25 cellular contexts compared by ENCODE assay signal in genomic region chr11:110081462-110082233, GRCh38. TPM values are rescaled to one million over a fixed set of nuclear protein-coding genes. Genes with fewer than 3 reads are reported as not detected.
DNase-seq lines count a peak whose midpoint lies in the region; ATAC-seq and TF ChIP-seq lines count a peak whose summit lies in the region.
"Had no signal": no experiment of that assay in that cellular context is flagged by ENCODE, and none has a peak within 500 bp of the region (broad histone marks: within the 10 kb centered on the region; RNA-seq: fewer than 3 reads in every experiment).

No MANE protein-coding gene starts in this region.

- H3K4ac ChIP-seq in mesendoderm (ENCODE audit: low read depth, low read length): no peak overlapping the region

- TF ChIP-seq CTCF in fibroblast of mammary gland (conservative IDR thresholded peaks at IDR 0.05; ENCODE audit: control insufficient read depth, insufficient read depth, low read depth, low read length) (no peak), suprapubic skin (IDR thresholded peaks at IDR 0.05) (no peak)

- H3K27me3 ChIP-seq in suprapubic skin (no peaks in the 10 kb centered on the region), mesendoderm (ENCODE audit: insufficient read depth, low read length, poor library complexity) (peaks cover 2% of the 10 kb centered on the region)
- H3K27me3 ChIP-seq: adrenal gland; BLaER1 treated with 17β-estradiol and CSF1 and Interleukin-3, amounts not matched to agents 10 nM and 100 nM; brain microvascular endothelial cell; SJSA1 had no signal

- H3K9ac ChIP-seq in mesendoderm (ENCODE audit: low read length): no peak overlapping the region
- H3K9ac ChIP-seq: BLaER1 treated with 17β-estradiol and CSF1 and Interleukin-3, amounts not matched to agents 10 nM and 100 nM had no signal

- 73% methylated on average over 6 of the region's 6 CpGs for WGBS in suprapubic skin
- WGBS in mesendoderm (ENCODE audit: extremely low coverage, insufficient coverage, low lambda C conversion rate): no CpG with 5 or more reads among the region's 6 CpGs

- H3K36me3 Mint-ChIP-seq in activated naive CD8-positive, alpha-beta T cell treated with anti-CD3 and anti-CD28 coated beads, Interleukin-2, amount 50 U/mL, for 24 hours (ENCODE audit: low read depth): no peaks in the 10 kb centered on the region
- no peaks in the 10 kb centered on the region for H3K36me3 Mint-ChIP-seq in activated naive CD8-positive, alpha-beta T cell treated with anti-CD3 and anti-CD28 coated beads for 36 hours
- H3K36me3 Mint-ChIP-seq in activated CD4-positive, alpha-beta memory T cell treated with anti-CD3 and anti-CD28 coated beads for 36 hours: no peaks in the 10 kb centered on the region
- H3K36me3 Mint-ChIP-seq: stimulated activated naive B cell treated with anti-CD40 and anti-IgM and Interleukin-4, amounts not matched to agents 10 μg/mL and 1 μg/mL and 100 μg/mL, for 72 hours had no signal

- peak overlapping the region; percentile 21 for H3K27ac ChIP-seq in suprapubic skin
- no peak overlapping the region for H3K27ac ChIP-seq in mesendoderm (ENCODE audit: low read depth, low read length)
- H3K27ac ChIP-seq: BLaER1 treated with 17β-estradiol and CSF1 and Interleukin-3, amounts not matched to agents 10 nM and 100 nM; brain microvascular endothelial cell; SJSA1; thoracic aorta had no signal

- no peak overlapping the region for H4K5ac ChIP-seq in mesendoderm (ENCODE audit: low read length)

- no peak for DNase-seq in activated naive CD8-positive, alpha-beta T cell treated with anti-CD3 and anti-CD28 coated beads, Interleukin-2, amount 50 U/mL, for 24 hours
- no peak for DNase-seq in activated naive CD8-positive, alpha-beta T cell treated with anti-CD3 and anti-CD28 coated beads for 36 hours
- DNase-seq in activated CD4-positive, alpha-beta memory T cell treated with anti-CD3 and anti-CD28 coated beads for 36 hours: peak; percentile 15
- DNase-seq in fibroblast of mammary gland (ENCODE audit: low read depth): peak; percentile 70
- no peak for DNase-seq in suprapubic skin (ENCODE audit: low spot score in 2 of 2)
- DNase-seq in GDM1 (lab: John Stamatoyannopoulos, UW): no peak
- no peak for DNase-seq in mesendoderm
- DNase-seq in NCI-H1048 (lab: John Stamatoyannopoulos, UW): no peak
- DNase-seq: activated CD4-positive, alpha-beta T cell treated with anti-CD3 and anti-CD28 coated beads for 4 hours; brain microvascular endothelial cell; Caco-2; DND-41; effector CD4-positive, alpha-beta T cell; hypothalamus; KG1; NCI-H146; NCI-H510A treated with DMSO at 0.1 percent for 48 hours; nephron progenitor cell; right cardiac atrium; stimulated activated CD4-positive, alpha-beta T cell treated with anti-CD3 and anti-CD28 coated beads, Interleukin-4, amount 100 ng/mL, for 1 hour; stimulated activated naive B cell treated with anti-CD40 and anti-IgM and Interleukin-4, amounts not matched to agents 10 μg/mL and 1 μg/mL and 100 μg/mL, for 72 hours had no signal

- peaks cover 33% of the 10 kb centered on the region for H3K4me1 ChIP-seq in suprapubic skin
- peaks cover 4% of the 10 kb centered on the region for H3K4me1 ChIP-seq in mesendoderm (ENCODE audit: control insufficient read depth, low read depth, low read length)

- no peak overlapping the region for H3K4me3 Mint-ChIP-seq in activated naive CD8-positive, alpha-beta T cell treated with anti-CD3 and anti-CD28 coated beads, Interleukin-2, amount 50 U/mL, for 24 hours
- H3K4me3 Mint-ChIP-seq in activated naive CD8-positive, alpha-beta T cell treated with anti-CD3 and anti-CD28 coated beads for 36 hours: no peak overlapping the region
- H3K4me3 Mint-ChIP-seq in activated CD4-positive, alpha-beta memory T cell treated with anti-CD3 and anti-CD28 coated beads for 36 hours: no peak overlapping the region
- H3K4me3 Mint-ChIP-seq: nephron progenitor cell; stimulated activated naive B cell treated with anti-CD40 and anti-IgM and Interleukin-4, amounts not matched to agents 10 μg/mL and 1 μg/mL and 100 μg/mL, for 72 hours had no signal

- POLR2A ChIA-PET in activated CD4-positive, alpha-beta memory T cell treated with anti-CD3 and anti-CD28 coated beads for 36 hours (lab: Charles Lee): no interaction called here

- no peaks in the 10 kb centered on the region for H3K79me2 ChIP-seq in mesendoderm (ENCODE audit: control insufficient read depth, insufficient read depth, low read length)

- no peaks in the 10 kb centered on the region for H3K9me3 Mint-ChIP-seq in activated naive CD8-positive, alpha-beta T cell treated with anti-CD3 and anti-CD28 coated beads, Interleukin-2, amount 50 U/mL, for 24 hours
- H3K9me3 Mint-ChIP-seq in activated naive CD8-positive, alpha-beta T cell treated with anti-CD3 and anti-CD28 coated beads for 36 hours: no peaks in the 10 kb centered on the region
- peaks cover 3% of the 10 kb centered on the region for H3K9me3 Mint-ChIP-seq in activated CD4-positive, alpha-beta memory T cell treated with anti-CD3 and anti-CD28 coated beads for 36 hours

- no peak for TF ChIP-seq EP300 in suprapubic skin (IDR thresholded peaks at IDR 0.05)

- intact Hi-C loops in activated CD4-positive, alpha-beta memory T cell treated with anti-CD3 and anti-CD28 coated beads for 36 hours (cut with micrococcal nuclease): no loop called here

- H3K27ac Mint-ChIP-seq in activated naive CD8-positive, alpha-beta T cell treated with anti-CD3 and anti-CD28 coated beads, Interleukin-2, amount 50 U/mL, for 24 hours: peak overlapping the region; percentile 29
- no peak overlapping the region for H3K27ac Mint-ChIP-seq in activated naive CD8-positive, alpha-beta T cell treated with anti-CD3 and anti-CD28 coated beads for 36 hours
- no peak overlapping the region for H3K27ac Mint-ChIP-seq in activated CD4-positive, alpha-beta memory T cell treated with anti-CD3 and anti-CD28 coated beads for 36 hours
- H3K27ac Mint-ChIP-seq: nephron progenitor cell; stimulated activated naive B cell treated with anti-CD40 and anti-IgM and Interleukin-4, amounts not matched to agents 10 μg/mL and 1 μg/mL and 100 μg/mL, for 72 hours had no signal

- H3K56ac ChIP-seq in mesendoderm (ENCODE audit: low read length): no peak overlapping the region

- H3K18ac ChIP-seq in mesendoderm (ENCODE audit: low read length): no peak overlapping the region

- TF ChIP-seq POLR2A in suprapubic skin (IDR thresholded peaks at IDR 0.05): no peak

- CTCF ChIA-PET in activated CD4-positive, alpha-beta memory T cell treated with anti-CD3 and anti-CD28 coated beads for 36 hours (lab: Charles Lee): no interaction called here

- no peak overlapping the region for H3K23ac ChIP-seq in mesendoderm (ENCODE audit: low read length)

- H3K36me3 ChIP-seq in suprapubic skin (no peaks in the 10 kb centered on the region), mesendoderm (ENCODE audit: control insufficient read depth, insufficient read depth, low read length) (no peaks in the 10 kb centered on the region)
- H3K36me3 ChIP-seq: adrenal gland; BLaER1 treated with 17β-estradiol and CSF1 and Interleukin-3, amounts not matched to agents 10 nM and 100 nM; brain microvascular endothelial cell; SJSA1; thoracic aorta had no signal

- no peak overlapping the region for H2BK15ac ChIP-seq in mesendoderm (replicated peaks; ENCODE audit: low read depth)

- H3K4me3 ChIP-seq in fibroblast of mammary gland (ENCODE audit: control insufficient read depth, low read depth, low read length) (no peak overlapping the region), suprapubic skin (no peak overlapping the region), mesendoderm (ENCODE audit: low read length) (no peak overlapping the region)
- H3K4me3 ChIP-seq: adrenal gland; BLaER1 treated with 17β-estradiol and CSF1 and Interleukin-3, amounts not matched to agents 10 nM and 100 nM; SJSA1; thoracic aorta had no signal

- H2AK5ac ChIP-seq in mesendoderm (ENCODE audit: low read length): no peak overlapping the region

- H2BK120ac ChIP-seq in mesendoderm (ENCODE audit: low read depth, low read length): no peak overlapping the region

- no peaks in the 10 kb centered on the region for H3K79me1 ChIP-seq in mesendoderm (ENCODE audit: low read length)

- H3K4me2 ChIP-seq in mesendoderm (ENCODE audit: low read length): no peak overlapping the region

- peaks cover 12% of the 10 kb centered on the region for H3K4me1 Mint-ChIP-seq in activated naive CD8-positive, alpha-beta T cell treated with anti-CD3 and anti-CD28 coated beads, Interleukin-2, amount 50 U/mL, for 24 hours
- peaks cover 5% of the 10 kb centered on the region for H3K4me1 Mint-ChIP-seq in activated naive CD8-positive, alpha-beta T cell treated with anti-CD3 and anti-CD28 coated beads for 36 hours
- peaks cover 14% of the 10 kb centered on the region for H3K4me1 Mint-ChIP-seq in activated CD4-positive, alpha-beta memory T cell treated with anti-CD3 and anti-CD28 coated beads for 36 hours (ENCODE audit: low read depth)

- H3K9me3 ChIP-seq in suprapubic skin: peaks cover 3% of the 10 kb centered on the region

- peaks cover 9% of the 10 kb centered on the region for H3K27me3 Mint-ChIP-seq in activated naive CD8-positive, alpha-beta T cell treated with anti-CD3 and anti-CD28 coated beads, Interleukin-2, amount 50 U/mL, for 24 hours
- peaks cover 10% of the 10 kb centered on the region for H3K27me3 Mint-ChIP-seq in activated naive CD8-positive, alpha-beta T cell treated with anti-CD3 and anti-CD28 coated beads for 36 hours
- peaks cover 4% of the 10 kb centered on the region for H3K27me3 Mint-ChIP-seq in activated CD4-positive, alpha-beta memory T cell treated with anti-CD3 and anti-CD28 coated beads for 36 hours

- no peak overlapping the region for H2BK5ac ChIP-seq in mesendoderm (ENCODE audit: low read length)

- ATAC-seq in activated naive CD8-positive, alpha-beta T cell treated with anti-CD3 and anti-CD28 coated beads, Interleukin-2, amount 50 U/mL, for 24 hours: no peak
- ATAC-seq: right cardiac atrium; stimulated activated naive B cell treated with anti-CD40 and anti-IgM and Interleukin-4, amounts not matched to agents 10 μg/mL and 1 μg/mL and 100 μg/mL, for 72 hours had no signal

- H4K8ac ChIP-seq in mesendoderm (ENCODE audit: low read depth, low read length): no peak overlapping the region

RNA-seq across cellular contexts. Expression of gene ZC3H12C, which starts 11.5 kb away (rescaled TPM):
- total RNA-seq in activated naive CD8-positive, alpha-beta T cell treated with anti-CD3 and anti-CD28 coated beads for 36 hours: under 1 TPM; 0.10 to 0.20 TPM
- under 1 TPM; 0.46 to 0.69 TPM for total RNA-seq in activated CD4-positive, alpha-beta memory T cell treated with anti-CD3 and anti-CD28 coated beads for 36 hours
- 10 to 100 TPM; 15.0 to 22.7 (median 20.8) TPM for total RNA-seq in suprapubic skin
- 0.84 TPM for polyA plus RNA-seq in mesendoderm (2013, experiment 1 of 2)
- polyA plus RNA-seq in mesendoderm (2013, experiment 2 of 2): 0.83 TPM

Comparison
In these comparisons a context has a peak if more than half of its experiments do, and no peak if none do; other contexts are left out.
1. DNase-seq: peak in activated CD4-positive, alpha-beta memory T cell treated with anti-CD3 and anti-CD28 coated beads for 36 hours (single experiment) and fibroblast of mammary gland (single experiment); none in activated naive CD8-positive, alpha-beta T cell treated with anti-CD3 and anti-CD28 coated beads, Interleukin-2, amount 50 U/mL, for 24 hours (single experiment), activated naive CD8-positive, alpha-beta T cell treated with anti-CD3 and anti-CD28 coated beads for 36 hours (single experiment), suprapubic skin (0 of 2), GDM1 (single experiment), mesendoderm (single experiment) and NCI-H1048 (single experiment).
2. RNA of gene ZC3H12C, which starts 11.5 kb away (total RNA-seq): 15.0 to 22.7 TPM in suprapubic skin; 0.46 to 0.69 TPM in activated CD4-positive, alpha-beta memory T cell treated with anti-CD3 and anti-CD28 coated beads for 36 hours and 0.10 to 0.20 TPM in activated naive CD8-positive, alpha-beta T cell treated with anti-CD3 and anti-CD28 coated beads for 36 hours; every median in the first group is over 4 times any median in the second.